In genomic region chr15:78716651-78717050, GRCh38 we compare ENCODE assay signal across 18 cellular contexts.
DNase-seq lines count a peak whose midpoint lies in the region; ATAC-seq and TF ChIP-seq lines count a peak whose summit lies in the region.
"Had no signal": no experiment of that assay in that cellular context is flagged by ENCODE, and none has a peak within 500 bp of the region (broad histone marks: within the 10 kb centered on the region; RNA-seq: fewer than 3 reads in every experiment).

No MANE protein-coding gene starts in this region.

- peak overlapping the region; percentile 31 for H3K27ac Mint-ChIP-seq in activated naive CD4-positive, alpha-beta T cell treated with anti-CD3 and anti-CD28 coated beads, Interleukin-2, amount 50 U/mL, for 24 hours
- H3K27ac Mint-ChIP-seq in osteocyte (ENCODE audit: unreplicated experiment): no peak overlapping the region
- H3K27ac Mint-ChIP-seq: IgD-negative memory B cell had no signal

- H3K27ac ChIP-seq in brain microvascular endothelial cell: peak overlapping the region; percentile 50
- peak overlapping the region; percentile 49 for H3K27ac ChIP-seq in foreskin keratinocyte
- H3K27ac ChIP-seq in spleen: no peak overlapping the region
- no peak overlapping the region for H3K27ac ChIP-seq in adrenal gland
- H3K27ac ChIP-seq: 22Rv1, RWPE1, SJSA1 had no signal

- no peak for ATAC-seq in foreskin keratinocyte

- in situ Hi-C loops in brain microvascular endothelial cell (cut with HindIII; ENCODE audit: low pct_ligation_motif_present, low sequenced_read_pairs): no loop called here

- no peaks in the 10 kb centered on the region for H3K36me3 ChIP-seq in brain microvascular endothelial cell (replicated peaks)
- no peaks in the 10 kb centered on the region for H3K36me3 ChIP-seq in spleen
- H3K36me3 ChIP-seq in adrenal gland (replicated peaks in 1 of 2): no peaks in the 10 kb centered on the region
- H3K36me3 ChIP-seq: SJSA1 had no signal

- H3K9me3 ChIP-seq in spleen (peaks cover 0 to 4% (median 0%) of the 10 kb centered on the region in 8 donors), adrenal gland (replicated peaks in 1 of 3) (no peaks in the 10 kb centered on the region)
- H3K9me3 ChIP-seq: Caco-2, SJSA1 had no signal

- intact Hi-C loops in spleen (cut with DNase I; ENCODE audit: low total_unique reads) (no loop called here), adrenal gland (cut with DNase I) (no loop called here)

- no peak for TF ChIP-seq POLR2A in spleen (IDR thresholded peaks at IDR 0.05)
- TF ChIP-seq POLR2A in adrenal gland (IDR thresholded peaks at IDR 0.05): no peak

- no peaks in the 10 kb centered on the region for H3K4me1 Mint-ChIP-seq in activated naive CD4-positive, alpha-beta T cell treated with anti-CD3 and anti-CD28 coated beads, Interleukin-2, amount 50 U/mL, for 24 hours
- H3K4me1 Mint-ChIP-seq in osteocyte (ENCODE audit: unreplicated experiment): no peaks in the 10 kb centered on the region
- H3K4me1 Mint-ChIP-seq: IgD-negative memory B cell had no signal

- H3K4me1 ChIP-seq in foreskin keratinocyte (peaks cover 11% of the 10 kb centered on the region), spleen (no peaks in the 10 kb centered on the region), adrenal gland (replicated peaks in 1 of 2) (no peaks in the 10 kb centered on the region)
- H3K4me1 ChIP-seq: Caco-2, SJSA1 had no signal

- H3K9me3 Mint-ChIP-seq in activated naive CD4-positive, alpha-beta T cell treated with anti-CD3 and anti-CD28 coated beads, Interleukin-2, amount 50 U/mL, for 24 hours: no peaks in the 10 kb centered on the region
- no peaks in the 10 kb centered on the region for H3K9me3 Mint-ChIP-seq in osteocyte (ENCODE audit: unreplicated experiment)

- H3K36me3 Mint-ChIP-seq in activated naive CD4-positive, alpha-beta T cell treated with anti-CD3 and anti-CD28 coated beads, Interleukin-2, amount 50 U/mL, for 24 hours: no peaks in the 10 kb centered on the region
- no peaks in the 10 kb centered on the region for H3K36me3 Mint-ChIP-seq in osteocyte (ENCODE audit: unreplicated experiment)
- H3K36me3 Mint-ChIP-seq: IgD-negative memory B cell had no signal

- no peak for DNase-seq in activated naive CD4-positive, alpha-beta T cell (lab: John Stamatoyannopoulos, UW)
- DNase-seq in brain microvascular endothelial cell (peak; percentile 56), foreskin keratinocyte (no peak), osteocyte (ENCODE audit: extremely low spot score, unreplicated experiment) (no peak), AG20443 (ENCODE audit: low spot score) (no peak), spleen (no peak), adrenal gland (no peak)
- DNase-seq: C1 segment of cervical spinal cord, Caco-2, MV-4-11, NCI-H1436 treated with DMSO at 0.1 percent for 48 hours, NCI-H2081, NCI-H526 treated with DMSO at 0.1 percent for 48 hours had no signal

- H3K4me3 Mint-ChIP-seq in activated naive CD4-positive, alpha-beta T cell treated with anti-CD3 and anti-CD28 coated beads, Interleukin-2, amount 50 U/mL, for 24 hours: no peak overlapping the region
- no peak overlapping the region for H3K4me3 Mint-ChIP-seq in osteocyte (ENCODE audit: unreplicated experiment)
- H3K4me3 Mint-ChIP-seq: IgD-negative memory B cell had no signal

- peaks cover 16% of the 10 kb centered on the region for H3K27me3 Mint-ChIP-seq in activated naive CD4-positive, alpha-beta T cell treated with anti-CD3 and anti-CD28 coated beads, Interleukin-2, amount 50 U/mL, for 24 hours
- peaks cover 39% of the 10 kb centered on the region for H3K27me3 Mint-ChIP-seq in osteocyte (ENCODE audit: unreplicated experiment)

- TF ChIP-seq CTCF in brain microvascular endothelial cell (IDR thresholded peaks at IDR 0.05; ENCODE audit: low read depth, low read length, missing control alignments) (no peak), foreskin keratinocyte (conservative IDR thresholded peaks at IDR 0.05) (no peak), osteocyte (IDR thresholded peaks at IDR 0.05) (no peak), spleen (IDR thresholded peaks at IDR 0.05 in 8 of 11, conservative IDR thresholded peaks at IDR 0.05 in 3 of 11) (no peak), adrenal gland (IDR thresholded peaks at IDR 0.05) (no peak)

- H3K27me3 ChIP-seq in brain microvascular endothelial cell (replicated peaks) (no peaks in the 10 kb centered on the region), foreskin keratinocyte (no peaks in the 10 kb centered on the region), spleen (replicated peaks in 1 of 7) (peaks cover 0 to 23% (median 3%) of the 10 kb centered on the region in 7 donors), adrenal gland (no peaks in the 10 kb centered on the region)

- 86 to 94% (median 87%) methylated on average over 2 of the region's 2 CpGs for WGBS in spleen, 5 donors
- WGBS in adrenal gland, 4 donors: 42 to 51% (median 45%) methylated on average over 2 of the region's 2 CpGs

- no peak overlapping the region for H3K4me3 ChIP-seq in brain microvascular endothelial cell (ENCODE audit: low read depth, low read length)
- no peak overlapping the region for H3K4me3 ChIP-seq in spleen
- no peak overlapping the region for H3K4me3 ChIP-seq in adrenal gland
- H3K4me3 ChIP-seq: SJSA1 had no signal

Comparison
In these comparisons a context has a peak if more than half of its experiments do, and no peak if none do; other contexts are left out.
1. H3K27ac ChIP-seq: peak in brain microvascular endothelial cell (single experiment) and foreskin keratinocyte (single experiment); none in spleen (0 of 8) and adrenal gland (0 of 5).